12 cellular contexts compared by ENCODE assay signal in genomic region chr11:76763573-76764348, GRCh38. TPM values are rescaled to one million over a fixed set of nuclear protein-coding genes. Genes with fewer than 3 reads are reported as not detected.
DNase-seq lines count a peak whose midpoint lies in the region; ATAC-seq and TF ChIP-seq lines count a peak whose summit lies in the region.
"Had no signal": no experiment of that assay in that cellular context is flagged by ENCODE, and none has a peak within 500 bp of the region (broad histone marks: within the 10 kb centered on the region; RNA-seq: fewer than 3 reads in every experiment).

No MANE protein-coding gene starts in this region.

- peaks cover 12 to 57% (median 47%) of the 10 kb centered on the region in 9 donors for H3K4me1 ChIP-seq in heart right ventricle

- 22 to 29% methylated on average over 5 of the region's 5 CpGs for WGBS in heart right ventricle, 2 donors

- no peak overlapping the region for H3K4me3 Mint-ChIP-seq in stimulated activated effector memory CD8-positive, alpha-beta T cell treated with anti-CD3 and anti-CD28 coated beads, Interleukin-12 subunit alpha, Interleukin-12 subunit beta, amount 100 ng/mL, for 72 hours
- H3K4me3 Mint-ChIP-seq: brain had no signal

- no peaks in the 10 kb centered on the region for H3K9me3 Mint-ChIP-seq in stimulated activated effector memory CD8-positive, alpha-beta T cell treated with anti-CD3 and anti-CD28 coated beads, Interleukin-12 subunit alpha, Interleukin-12 subunit beta, amount 100 ng/mL, for 72 hours

- intact Hi-C loops in heart right ventricle (cut with DNase I): no loop called here

- no peak for TF ChIP-seq POLR2A in GM18505 (IDR thresholded peaks at IDR 0.05; ENCODE audit: borderline replicate concordance, extremely low read depth, insufficient read depth, insufficient read length)

- peak overlapping the region; percentile 11 for H3K27ac Mint-ChIP-seq in stimulated activated effector memory CD8-positive, alpha-beta T cell treated with anti-CD3 and anti-CD28 coated beads, Interleukin-12 subunit alpha, Interleukin-12 subunit beta, amount 100 ng/mL, for 72 hours

- no peaks in the 10 kb centered on the region for H3K36me3 ChIP-seq in heart right ventricle

- peaks cover 30% of the 10 kb centered on the region for H3K4me1 Mint-ChIP-seq in stimulated activated effector memory CD8-positive, alpha-beta T cell treated with anti-CD3 and anti-CD28 coated beads, Interleukin-12 subunit alpha, Interleukin-12 subunit beta, amount 100 ng/mL, for 72 hours

- no peaks in the 10 kb centered on the region for H3K9me3 ChIP-seq in heart right ventricle

- no peaks in the 10 kb centered on the region for H3K36me3 Mint-ChIP-seq in stimulated activated effector memory CD8-positive, alpha-beta T cell treated with anti-CD3 and anti-CD28 coated beads, Interleukin-12 subunit alpha, Interleukin-12 subunit beta, amount 100 ng/mL, for 72 hours
- H3K36me3 Mint-ChIP-seq: brain had no signal

- H3K27me3 ChIP-seq in heart right ventricle: no peaks in the 10 kb centered on the region

- TF ChIP-seq CTCF in HFF-Myc (IDR thresholded peaks at IDR 0.05; ENCODE audit: low read depth, low read length, missing control alignments): no peak
- TF ChIP-seq CTCF in heart right ventricle (IDR thresholded peaks at IDR 0.05): no peak

- no peak overlapping the region for H3K4me3 ChIP-seq in HFF-Myc (replicated peaks; ENCODE audit: low read depth, low read length)
- H3K4me3 ChIP-seq in heart right ventricle: no peak overlapping the region

- ATAC-seq in heart right ventricle (peak in 6 of 8 donors; percentile 47 to 68 (median 60)), GM18505 (IDR thresholded peaks at IDR 0.05; ENCODE audit: unreplicated experiment) (no peak)
- ATAC-seq in stimulated activated effector memory CD8-positive, alpha-beta T cell treated with anti-CD3 and anti-CD28 coated beads, Interleukin-12 subunit alpha, Interleukin-12 subunit beta, amount 100 ng/mL, for 72 hours: no peak
- ATAC-seq: Panc1 had no signal

- H3K27ac ChIP-seq in heart right ventricle: peak overlapping the region in 2 of 10 donors; percentile 44 to 55

- DNase-seq in HFF-Myc (ENCODE audit: extremely low read depth, low read depth) (peak; percentile 70), astrocyte of the hippocampus (ENCODE audit: low read depth, low spot score) (peak; percentile 92), heart right ventricle (peak in 1 of 2 donors; percentile 59), NK-92 (lab: John Stamatoyannopoulos, UW; ENCODE audit: unreplicated experiment) (no peak), HPDE6-E6E7 (ENCODE audit: extremely low spot score) (no peak), NCI-H1092 treated with DMSO at 0.1 percent for 48 hours (lab: John Stamatoyannopoulos, UW) (no peak)
- no peak for DNase-seq in stimulated activated effector memory CD8-positive, alpha-beta T cell treated with anti-CD3 and anti-CD28 coated beads, Interleukin-12 subunit alpha, Interleukin-12 subunit beta, amount 100 ng/mL, for 72 hours (ENCODE audit: low spot score in 2 of 2)
- DNase-seq: activated CD4-positive, alpha-beta T cell treated with anti-CD3 and anti-CD28 coated beads, Interleukin-2, amount 50 U/mL, for 4 hours; NCI-H1105 treated with DMSO at 0.1 percent for 48 hours had no signal

RNA-seq across cellular contexts. Expression of gene TSKU, which starts 19.4 kb away (rescaled TPM):
- 10 to 100 TPM in 4 of 10 donors, 1 to 10 TPM in 6; 3.0 to 21.9 (median 6.6) TPM for total RNA-seq in heart right ventricle
- 10 to 100 TPM in 1 of 2 donors, 1 to 10 TPM in 1; 6.6 to 13.7 TPM for polyA plus RNA-seq in heart right ventricle

Comparison
In these comparisons a context has a peak if more than half of its experiments do, and no peak if none do; other contexts are left out.
1. DNase-seq: peak in HFF-Myc (single experiment) and astrocyte of the hippocampus (single experiment); none in stimulated activated effector memory CD8-positive, alpha-beta T cell treated with anti-CD3 and anti-CD28 coated beads, Interleukin-12 subunit alpha, Interleukin-12 subunit beta, amount 100 ng/mL, for 72 hours (0 of 2), NK-92 (single experiment), HPDE6-E6E7 (single experiment) and NCI-H1092 treated with DMSO at 0.1 percent for 48 hours (single experiment).
2. ATAC-seq: peak in heart right ventricle (6 of 8); none in stimulated activated effector memory CD8-positive, alpha-beta T cell treated with anti-CD3 and anti-CD28 coated beads, Interleukin-12 subunit alpha, Interleukin-12 subunit beta, amount 100 ng/mL, for 72 hours (single experiment) and GM18505 (single experiment).